In the genomic region with DNA sequence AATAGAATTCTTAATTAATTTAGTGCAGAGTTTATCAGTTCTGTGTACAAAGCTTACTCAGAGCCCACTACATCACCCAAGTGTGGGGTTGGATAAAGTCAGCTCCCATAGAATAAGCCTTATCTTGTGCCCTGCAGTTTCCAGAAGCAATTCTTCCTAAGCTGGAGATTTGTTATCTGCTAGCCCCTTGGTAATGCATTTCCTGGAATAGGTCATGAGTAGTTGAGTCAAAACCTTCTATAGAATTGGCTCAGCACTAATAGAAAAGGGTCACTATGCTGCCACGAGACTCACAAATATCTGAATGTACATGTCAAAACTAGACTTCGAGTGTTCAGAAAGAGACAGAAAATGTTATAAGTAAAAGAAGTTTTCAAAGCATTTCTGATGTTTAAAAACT, we compare ENCODE assay signal across 25 cellular contexts.
"Had no signal": no experiment of that assay in that cellular context is flagged by ENCODE, and none has a peak within 500 bp of the region (broad histone marks: within the 10 kb centered on the region; RNA-seq: fewer than 3 reads in every experiment).

No MANE protein-coding gene starts in this region.

- H3K4me1 Mint-ChIP-seq: activated B cell treated with CpG ODN at 0.5 μM for 24 hours, brain had no signal

- DNase-seq: activated B cell treated with CpG ODN at 0.5 μM for 24 hours; activated CD4-positive, alpha-beta memory T cell treated with anti-CD3 and anti-CD28 coated beads for 36 hours; activated naive CD4-positive, alpha-beta T cell; activated T-cell treated with anti-CD3 and anti-CD28 coated beads, Interleukin-2, amount 50 U/mL, for 4 hours; dorsolateral prefrontal cortex; esophagus squamous epithelium; left ventricle myocardium inferior; ovary; retina; SK-N-SH; stimulated activated CD4-positive, alpha-beta T cell treated with anti-CD3 and anti-CD28 coated beads, Interleukin-4, amount 100 ng/mL, for 24 hours; stimulated activated naive B cell treated with anti-CD40 and anti-IgM and Interleukin-4, amounts not matched to agents 10 μg/mL and 1 μg/mL and 100 μg/mL, for 72 hours; SW 1271; T-helper 9 cell had no signal

- H3K4me2 ChIP-seq: SK-N-SH had no signal

- H3K27ac Mint-ChIP-seq: activated B cell treated with CpG ODN at 0.5 μM for 24 hours; activated CD4-positive, alpha-beta memory T cell treated with anti-CD3 and anti-CD28 coated beads for 36 hours; activated naive CD4-positive, alpha-beta T cell treated with anti-CD3 and anti-CD28 coated beads, Interleukin-2, amount 50 U/mL, for 72 hours; activated T-helper 2 cell treated with anti-CD3 and anti-CD28 coated beads, Interferon-gamma antibody, Interleukin-2, Interleukin-4, amounts not matched to agents 10 μg/mL and 5 μg/mL and 100 μg/mL, durations not matched to agents 14 hours and 24 hours and 36 hours; brain; progenitor cell of endocrine pancreas; stimulated activated naive B cell treated with anti-CD40 and anti-IgM and Interleukin-4, amounts not matched to agents 10 μg/mL and 1 μg/mL and 100 μg/mL, for 72 hours; T-helper 1 cell treated with Interleukin-12 subunit alpha and Interleukin-12 subunit beta and Interleukin-4 antibody, amounts not matched to agents 30 μg/mL and 1 μg/mL, for 36 hours had no signal

- H3K27me3 ChIP-seq: ascending aorta, ovary, tibial nerve had no signal

- H3K9me3 Mint-ChIP-seq: activated CD4-positive, alpha-beta memory T cell treated with anti-CD3 and anti-CD28 coated beads for 36 hours had no signal

- H3K4me1 ChIP-seq: ascending aorta, esophagus squamous epithelium, left ventricle myocardium inferior, tibial nerve had no signal

- H3K36me3 ChIP-seq: ascending aorta, esophagus squamous epithelium, left ventricle myocardium inferior, ovary, tibial nerve had no signal

- H3K4me3 ChIP-seq: ascending aorta, coronary artery, dorsolateral prefrontal cortex, esophagus squamous epithelium, left ventricle myocardium inferior, lung, ovary, skin epidermis, tibial nerve had no signal

- ATAC-seq: activated T-cell treated with anti-CD3 and anti-CD28 coated beads, Interleukin-2, amount 50 U/mL, for 4 hours; sciatic nerve; stimulated activated naive B cell treated with anti-CD40 and anti-IgM and Interleukin-4, amounts not matched to agents 10 μg/mL and 1 μg/mL and 100 μg/mL, for 72 hours had no signal

- H3K36me3 Mint-ChIP-seq: activated CD4-positive, alpha-beta memory T cell treated with anti-CD3 and anti-CD28 coated beads for 36 hours; brain had no signal

- H3K9me3 ChIP-seq: ascending aorta, esophagus squamous epithelium, ovary, SK-N-SH, tibial nerve had no signal

- H3K9ac ChIP-seq: SK-N-SH had no signal

- H3K27ac ChIP-seq: ascending aorta, coronary artery, dorsolateral prefrontal cortex, esophagus squamous epithelium, left ventricle myocardium inferior, ovary, skin epidermis, tibial nerve had no signal

- H3K4me3 Mint-ChIP-seq: activated B cell treated with CpG ODN at 0.5 μM for 24 hours; activated CD4-positive, alpha-beta memory T cell treated with anti-CD3 and anti-CD28 coated beads for 36 hours; activated T-cell treated with anti-CD3 and anti-CD28 coated beads, Interleukin-2, amount 50 U/mL, for 4 hours; brain; stimulated activated naive B cell treated with anti-CD40 and anti-IgM and Interleukin-4, amounts not matched to agents 10 μg/mL and 1 μg/mL and 100 μg/mL, for 72 hours; T-helper 1 cell treated with Interleukin-12 subunit alpha and Interleukin-12 subunit beta and Interleukin-4 antibody, amounts not matched to agents 30 μg/mL and 1 μg/mL, for 36 hours had no signal
